7 cellular contexts compared by ENCODE assay signal in genomic region chr15:94206463-94207167, GRCh38. TPM values are rescaled to one million over a fixed set of nuclear protein-coding genes. Genes with fewer than 3 reads are reported as not detected.
A peak's percentile ranks its signal among the peaks of the same experiment; 100 is the strongest.
DNase-seq lines count a peak whose midpoint lies in the region; ATAC-seq and TF ChIP-seq lines count a peak whose summit lies in the region.

No MANE protein-coding gene starts in this region.

- H3K36me3 ChIP-seq in spleen (no peaks in the 10 kb centered on the region), A673 (ENCODE audit: insufficient read depth, low read length, poor library complexity, severe bottlenecking) (no peaks in the 10 kb centered on the region)

- peak overlapping the region; percentile 74 for H3K27ac Mint-ChIP-seq in activated naive CD8-positive, alpha-beta T cell treated with anti-CD3 and anti-CD28 coated beads for 36 hours

- H3K27me3 ChIP-seq in spleen (replicated peaks in 1 of 7) (peaks cover 0 to 4% (median 0%) of the 10 kb centered on the region in 7 donors), A673 (replicated peaks; ENCODE audit: insufficient read depth, low read depth, low read length, poor library complexity) (no peaks in the 10 kb centered on the region)

- H3K27me3 Mint-ChIP-seq in activated naive CD8-positive, alpha-beta T cell treated with anti-CD3 and anti-CD28 coated beads for 36 hours = peaks cover 64% of the 10 kb centered on the region

- peaks cover 22% of the 10 kb centered on the region for H3K4me1 Mint-ChIP-seq in activated naive CD8-positive, alpha-beta T cell treated with anti-CD3 and anti-CD28 coated beads for 36 hours

- no peak for TF ChIP-seq CTCF in spleen (IDR thresholded peaks at IDR 0.05 in 8 of 11, conservative IDR thresholded peaks at IDR 0.05 in 3 of 11)
- no peak for TF ChIP-seq CTCF in A673 (conservative IDR thresholded peaks at IDR 0.05; ENCODE audit: low read depth, low read length)

- DNase-seq in M059J (ENCODE audit: low read depth) (peak; percentile 77), spleen (no peak), superior temporal gyrus (ENCODE audit: extremely low spot score) (no peak), A673 (ENCODE audit: low spot score) (no peak), NCI-H2171 treated with DMSO at 0.1 percent for 48 hours (lab: John Stamatoyannopoulos, UW) (no peak)
- DNase-seq in activated naive CD8-positive, alpha-beta T cell treated with anti-CD3 and anti-CD28 coated beads for 36 hours = peak; percentile 49

- TF ChIP-seq POLR2A in spleen (IDR thresholded peaks at IDR 0.05) = no peak

- H3K9me3 ChIP-seq in spleen (no peaks in the 10 kb centered on the region), A673 (ENCODE audit: low read depth, low read length, poor library complexity, severe bottlenecking) (no peaks in the 10 kb centered on the region)

- WGBS in spleen, 5 donors = 24 to 46% (median 30%) methylated on average over 11 of the region's 11 CpGs

- peaks cover 3% of the 10 kb centered on the region for H3K36me3 Mint-ChIP-seq in activated naive CD8-positive, alpha-beta T cell treated with anti-CD3 and anti-CD28 coated beads for 36 hours

- peak overlapping the region; percentile 29 for H3K4me3 Mint-ChIP-seq in activated naive CD8-positive, alpha-beta T cell treated with anti-CD3 and anti-CD28 coated beads for 36 hours

- no TSS peak for BruUV-seq in A673 (replicated peaks; lab: Mats Ljungman, UMichigan)

- H3K4me3 ChIP-seq in spleen (peak overlapping the region in 1 of 8 donors; percentile 32), A673 (ENCODE audit: low read depth, low read length, poor library complexity, severe bottlenecking) (no peak overlapping the region)

- H3K27ac ChIP-seq in spleen (peak overlapping the region in 6 of 8 donors; percentile 12 to 83 (median 73)), A673 (ENCODE audit: low read depth, low read length, poor library complexity, severe bottlenecking) (no peak overlapping the region)

- peak; percentile 65 for ATAC-seq in GM18907 (IDR thresholded peaks at IDR 0.05; ENCODE audit: unreplicated experiment)

- H3K9me3 Mint-ChIP-seq in activated naive CD8-positive, alpha-beta T cell treated with anti-CD3 and anti-CD28 coated beads for 36 hours = peaks cover 2% of the 10 kb centered on the region

- POLR2A ChIA-PET in A673 (lab: Charles Lee; ENCODE audit: low non-redundant PET) = no interaction called here

- CTCF ChIA-PET in A673 (lab: Charles Lee) = no interaction called here

- intact Hi-C loops in spleen (cut with DNase I; ENCODE audit: low total_unique reads) (no loop called here), A673 (cut with micrococcal nuclease; ENCODE audit: unreplicated experiment) (no loop called here)

- peaks cover 0 to 24% (median 4%) of the 10 kb centered on the region in 6 donors for H3K4me1 ChIP-seq in spleen
- H3K4me1 ChIP-seq in A673 (ENCODE audit: insufficient read depth, low read length, poor library complexity, severe bottlenecking) = peaks cover 4% of the 10 kb centered on the region

RNA-seq across cellular contexts. Expression of gene MCTP2, which starts 24.7 kb away (rescaled TPM):
- 0.30 and 0.91 TPM in 2 replicates for total RNA-seq in M059J (2014; rRNA removed; shearing (Covaris generic))
- 10 to 100 TPM; 12.1 to 12.6 TPM for total RNA-seq in activated naive CD8-positive, alpha-beta T cell treated with anti-CD3 and anti-CD28 coated beads for 36 hours
- total RNA-seq in spleen (100 to 1,000 TPM in 6 of 7 donors, 10 to 100 TPM in 1; 80.3 to 205 (median 124) TPM), A673 (2021) (0.19 and 0.33 TPM in 2 replicates)
- 1 to 10 TPM; 5.6 to 7.4 (median 6.7) TPM for polyA plus RNA-seq in spleen

Comparison
In these comparisons a context has a peak if more than half of its experiments do, and no peak if none do; other contexts are left out.
1. DNase-seq: peak in M059J (single experiment) and activated naive CD8-positive, alpha-beta T cell treated with anti-CD3 and anti-CD28 coated beads for 36 hours (single experiment); none in spleen (single experiment), superior temporal gyrus (single experiment), A673 (single experiment) and NCI-H2171 treated with DMSO at 0.1 percent for 48 hours (single experiment).
2. RNA of gene MCTP2, which starts 24.7 kb away (total RNA-seq): 80.3 to 205 TPM in spleen; 12.1 to 12.6 TPM in activated naive CD8-positive, alpha-beta T cell treated with anti-CD3 and anti-CD28 coated beads for 36 hours, 0.30 to 0.91 TPM in M059J and 0.19 to 0.33 TPM in A673; every median in the first group is over 4 times any median in the second.